In the genomic region with DNA sequence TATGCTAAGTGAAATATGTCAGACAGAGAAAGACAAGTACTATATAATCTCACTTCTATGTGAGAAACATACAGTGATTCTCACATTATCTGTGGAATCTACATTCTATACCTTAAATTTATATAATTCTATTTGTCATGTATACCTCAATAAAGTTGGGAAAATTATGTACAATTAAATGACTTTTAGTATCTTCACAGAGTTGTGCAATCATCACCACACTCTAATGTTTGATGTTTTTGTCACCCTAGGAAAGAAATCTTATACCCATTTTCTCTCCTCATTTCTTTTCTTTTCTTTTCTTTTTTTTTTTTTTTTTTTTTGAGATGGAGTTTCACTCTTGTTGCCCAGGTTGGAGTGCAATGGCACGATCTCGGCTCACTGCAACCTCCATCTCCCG, we compare ENCODE assay signal across 3 cellular contexts.
TF ChIP-seq lines count a peak whose summit lies in the region.

No MANE protein-coding gene starts in this region.

TF ChIP-seq in HepG2, 621 proteins besides CTCF, POLR2A, EP300 and RAD21:
- TF ChIP-seq CEBPB (IDR thresholded peaks at IDR 0.05; ENCODE audit: borderline replicate concordance, low read depth, low read length) = peak; percentile 52; the same call in 1 of the 2 replicates
- TF ChIP-seq MLX (CRISPR knock-in tag; IDR thresholded peaks at IDR 0.05) = no peak
- TF ChIP-seq AFF4 (CRISPR knock-in tag; IDR thresholded peaks at IDR 0.05) = no peak
- TF ChIP-seq RFX3 (CRISPR knock-in tag; IDR thresholded peaks at IDR 0.05) = no peak

TF ChIP-seq in IMR-90, 13 proteins besides CTCF, POLR2A, EP300 and RAD21:
- TF ChIP-seq FOS (IDR thresholded peaks at IDR 0.05; ENCODE audit: low read depth, low read length) = no peak
- peak; percentile 64 for TF ChIP-seq CEBPB (IDR thresholded peaks at IDR 0.05; ENCODE audit: low read depth, low read length)

TF ChIP-seq in K562, 482 proteins besides CTCF, POLR2A, EP300 and RAD21:
- TF ChIP-seq MAFK (IDR thresholded peaks at IDR 0.05; ENCODE audit: low read length) (no peak), CC2D1A (IDR thresholded peaks at IDR 0.05) (no peak), KDM2B (CRISPR knock-in tag; IDR thresholded peaks at IDR 0.05) (no peak), ZNF224 (CRISPR knock-in tag; IDR thresholded peaks at IDR 0.05) (no peak), CEBPG (CRISPR knock-in tag; IDR thresholded peaks at IDR 0.05) (no peak), CEBPG (tag; conservative IDR thresholded peaks at IDR 0.05 in 1 of 2, IDR thresholded peaks at IDR 0.05 in 1 of 2) (peak; percentile 30 to 73; a peak in 2 of 4 replicates), HNRNPK (IDR thresholded peaks at IDR 0.05; ENCODE audit: low read depth, low read length, poor library complexity, severe bottlenecking) (no peak), ELF4 (CRISPR knock-in tag; IDR thresholded peaks at IDR 0.05) (no peak), CEBPB (tag; IDR thresholded peaks at IDR 0.05) (peak; percentile 74), YBX1 (IDR thresholded peaks at IDR 0.05) (no peak), BACH1 (tag; IDR thresholded peaks at IDR 0.05) (no peak), MXI1 (IDR thresholded peaks at IDR 0.05; ENCODE audit: low read depth, low read length) (no peak), USF2 (CRISPR knock-in tag; IDR thresholded peaks at IDR 0.05) (no peak), NR2C2 (CRISPR knock-in tag; IDR thresholded peaks at IDR 0.05) (no peak), NR2C2 (tag; IDR thresholded peaks at IDR 0.05) (no peak), SRF (CRISPR knock-in tag; IDR thresholded peaks at IDR 0.05) (no peak)
- TF ChIP-seq, protein P1, sequence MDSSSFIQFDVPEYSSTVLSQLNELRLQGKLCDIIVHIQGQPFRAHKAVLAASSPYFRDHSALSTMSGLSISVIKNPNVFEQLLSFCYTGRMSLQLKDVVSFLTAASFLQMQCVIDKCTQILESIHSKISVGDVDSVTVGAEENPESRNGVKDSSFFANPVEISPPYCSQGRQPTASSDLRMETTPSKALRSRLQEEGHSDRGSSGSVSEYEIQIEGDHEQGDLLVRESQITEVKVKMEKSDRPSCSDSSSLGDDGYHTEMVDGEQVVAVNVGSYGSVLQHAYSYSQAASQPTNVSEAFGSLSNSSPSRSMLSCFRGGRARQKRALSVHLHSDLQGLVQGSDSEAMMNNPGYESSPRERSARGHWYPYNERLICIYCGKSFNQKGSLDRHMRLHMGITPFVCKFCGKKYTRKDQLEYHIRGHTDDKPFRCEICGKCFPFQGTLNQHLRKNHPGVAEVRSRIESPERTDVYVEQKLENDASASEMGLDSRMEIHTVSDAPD (CRISPR knock-in tag; IDR thresholded peaks at IDR 0.05) = no peak
